ENCODE assay signal across 9 cellular contexts in genomic region chr3:155753038-155753647, GRCh38.
A peak's percentile ranks its signal among the peaks of the same experiment; 100 is the strongest.
DNase-seq lines count a peak whose midpoint lies in the region; ATAC-seq and TF ChIP-seq lines count a peak whose summit lies in the region.
"Had no signal": no experiment of that assay in that cellular context is flagged by ENCODE, and none has a peak within 500 bp of the region (broad histone marks: within the 10 kb centered on the region; RNA-seq: fewer than 3 reads in every experiment).

No MANE protein-coding gene starts in this region.

- no peak overlapping the region for H3K4me3 ChIP-seq in OCI-LY1 (ENCODE audit: low read depth, low read length, poor library complexity, severe bottlenecking)
- H3K4me3 ChIP-seq in fibroblast of mammary gland (ENCODE audit: control insufficient read depth, low read depth, low read length): no peak overlapping the region
- H3K4me3 ChIP-seq: SK-N-MC had no signal

- H3K9me3 ChIP-seq in OCI-LY1 (ENCODE audit: low read length): no peaks in the 10 kb centered on the region

- H3K9ac ChIP-seq in OCI-LY1 (ENCODE audit: low read length): no peak overlapping the region

- H3F3A ChIP-seq in OCI-LY1 (ENCODE audit: insufficient read depth, low read length): no peaks in the 10 kb centered on the region

- ATAC-seq in HG02981 (IDR thresholded peaks at IDR 0.05; ENCODE audit: unreplicated experiment) (peak; percentile 67), HG03571 (IDR thresholded peaks at IDR 0.05; ENCODE audit: unreplicated experiment) (no peak)

- no peaks in the 10 kb centered on the region for H3K36me3 ChIP-seq in OCI-LY1 (ENCODE audit: insufficient read depth, low read length)

- H3K4me2 ChIP-seq in OCI-LY1 (ENCODE audit: low read length): no peak overlapping the region

- no peaks in the 10 kb centered on the region for H3K4me1 ChIP-seq in OCI-LY1 (ENCODE audit: insufficient read depth, low read length, severe bottlenecking)

- no peaks in the 10 kb centered on the region for H3K27me3 ChIP-seq in OCI-LY1 (ENCODE audit: insufficient read depth, low read length)

- no peaks in the 10 kb centered on the region for H3K79me2 ChIP-seq in OCI-LY1 (ENCODE audit: insufficient read depth, low read length)

- no peak overlapping the region for H2AFZ ChIP-seq in OCI-LY1 (ENCODE audit: low read length)

- DNase-seq in DMS53 treated with DMSO at 0.1 percent for 48 hours (lab: John Stamatoyannopoulos, UW; ENCODE audit: unreplicated experiment) (peak; percentile 20), fibroblast of mammary gland (ENCODE audit: low read depth) (peak; percentile 51), NCI-H524 treated with DMSO at 0.1 percent for 48 hours (lab: John Stamatoyannopoulos, UW) (no peak), activated gamma-delta T cell (lab: John Stamatoyannopoulos, UW) (no peak)
- no peak for DNase-seq in activated naive CD4-positive, alpha-beta T cell treated with anti-CD3 and anti-CD28 coated beads, Interleukin-2, amount 50 U/mL, for 16 hours

- H3K9me2 ChIP-seq in OCI-LY1 (ENCODE audit: low read depth, low read length): no peaks in the 10 kb centered on the region

- TF ChIP-seq CTCF in OCI-LY1 (IDR thresholded peaks at IDR 0.05; ENCODE audit: low read length): peak; percentile 92
- TF ChIP-seq CTCF in fibroblast of mammary gland (conservative IDR thresholded peaks at IDR 0.05; ENCODE audit: control insufficient read depth, insufficient read depth, low read depth, low read length): peak; percentile 54

- no peak overlapping the region for H3K27ac ChIP-seq in OCI-LY1 (ENCODE audit: low read depth, low read length, poor library complexity, severe bottlenecking)
- H3K27ac ChIP-seq: SK-N-MC had no signal

- H4K20me1 ChIP-seq in OCI-LY1 (ENCODE audit: insufficient read depth, low read length): no peaks in the 10 kb centered on the region

Comparison
In these comparisons a context has a peak if more than half of its experiments do, and no peak if none do; other contexts are left out.
1. DNase-seq: peak in DMS53 treated with DMSO at 0.1 percent for 48 hours (single experiment) and fibroblast of mammary gland (single experiment); none in NCI-H524 treated with DMSO at 0.1 percent for 48 hours (single experiment), activated gamma-delta T cell (single experiment) and activated naive CD4-positive, alpha-beta T cell treated with anti-CD3 and anti-CD28 coated beads, Interleukin-2, amount 50 U/mL, for 16 hours (single experiment).